In genomic region chr20:2673453-2673852, GRCh38 we compare ENCODE assay signal across 6 cellular contexts. TPM values are rescaled to one million over a fixed set of nuclear protein-coding genes. Genes with fewer than 3 reads are reported as not detected.
"Had no signal": no experiment of that assay in that cellular context is flagged by ENCODE, and none has a peak within 500 bp of the region (broad histone marks: within the 10 kb centered on the region; RNA-seq: fewer than 3 reads in every experiment).

No MANE protein-coding gene starts in this region.

- H3K27ac Mint-ChIP-seq: GM23338, H9 had no signal

- H3K9me3 Mint-ChIP-seq: GM23338, H9 had no signal

- H2AFZ ChIP-seq: GM23338 had no signal

- DNase-seq: H9, KG1 had no signal

- H3K4me2 ChIP-seq: GM23338 had no signal

- H3K4me3 Mint-ChIP-seq: GM23338, H9 had no signal

- H3K4me3 ChIP-seq: GM23338, K562 had no signal

- FAIRE-seq: H54, HTR-8/SVneo, K562 had no signal

RNA-seq across cellular contexts. Expression of gene EBF4, which starts 19.1 kb away (rescaled TPM):
- polyA plus RNA-seq: K562 had no signal
